In genomic region chr10:104396581-104396980, GRCh38 we compare ENCODE assay signal across 35 cellular contexts. TPM values are rescaled to one million over a fixed set of nuclear protein-coding genes. Genes with fewer than 3 reads are reported as not detected.
"Had no signal": no experiment of that assay in that cellular context is flagged by ENCODE, and none has a peak within 500 bp of the region (broad histone marks: within the 10 kb centered on the region; RNA-seq: fewer than 3 reads in every experiment).

No MANE protein-coding gene starts in this region.

- H3K9me3 Mint-ChIP-seq: activated B cell treated with CpG ODN at 0.5 μM for 24 hours; activated CD4-positive, alpha-beta memory T cell treated with anti-CD3 and anti-CD28 coated beads for 36 hours; activated CD4-positive, alpha-beta T cell treated with anti-CD3 and anti-CD28 coated beads, Interleukin-2, amount 10 ng/mL, durations not matched to agents 24 days and 14 days; activated CD8-positive, alpha-beta T cell treated with anti-CD3 and anti-CD28 coated beads for 36 hours; activated naive CD4-positive, alpha-beta T cell treated with anti-CD3 and anti-CD28 coated beads for 36 hours; activated naive CD4-positive, alpha-beta T cell treated with anti-CD3 and anti-CD28 coated beads, Interleukin-2, amount 50 U/mL, for 72 hours; activated naive CD8-positive, alpha-beta T cell treated with anti-CD3 and anti-CD28 coated beads for 36 hours; activated T-cell treated with anti-CD3 and anti-CD28 coated beads, Interleukin-2, amount 50 U/mL, for 4 hours; activated T-cell treated with anti-CD3 and anti-CD28 coated beads, Interleukin-2, amount 50 U/mL, for 72 hours; activated T-helper 1 cell treated with anti-CD3 and anti-CD28 coated beads, Interleukin-12 subunit alpha, Interleukin-12 subunit beta, Interleukin-2, Interleukin-4 antibody, amounts not matched to agents 30 ng/mL and 10 ng/mL and 1 ng/mL, durations not matched to agents 14 hours and 24 hours and 36 hours; T-helper 1 cell treated with Interleukin-12 subunit alpha and Interleukin-12 subunit beta and Interleukin-4 antibody, amounts not matched to agents 30 μg/mL and 1 μg/mL, for 36 hours; T-helper 2 cell treated with Interferon-gamma antibody and Interleukin-4, amounts not matched to agents 5 μg/mL and 100 μg/mL, for 36 hours had no signal

- H3K4me1 Mint-ChIP-seq: activated B cell treated with CpG ODN at 0.5 μM for 24 hours; activated T-helper 17 cell treated with anti-CD3 and anti-CD28 coated beads, Interleukin-2, amount 50 U/mL, for 72 hours had no signal

- H3K27ac ChIP-seq: adrenal gland, body of pancreas, brain microvascular endothelial cell, breast epithelium, VCaP had no signal

- H3K27ac Mint-ChIP-seq: activated B cell treated with CpG ODN at 0.5 μM for 24 hours; activated CD4-positive, alpha-beta memory T cell treated with anti-CD3 and anti-CD28 coated beads for 36 hours; activated CD4-positive, alpha-beta T cell treated with anti-CD3 and anti-CD28 coated beads, Interleukin-2, amount 10 ng/mL, durations not matched to agents 24 days and 14 days; activated CD8-positive, alpha-beta T cell treated with anti-CD3 and anti-CD28 coated beads for 36 hours; activated naive CD4-positive, alpha-beta T cell treated with anti-CD3 and anti-CD28 coated beads for 36 hours; activated naive CD4-positive, alpha-beta T cell treated with anti-CD3 and anti-CD28 coated beads, Interleukin-2, amount 50 U/mL, for 72 hours; activated naive CD8-positive, alpha-beta T cell treated with anti-CD3 and anti-CD28 coated beads for 36 hours; activated T-cell treated with anti-CD3 and anti-CD28 coated beads, Interleukin-2, amount 50 U/mL, for 72 hours; activated T-helper 1 cell treated with anti-CD3 and anti-CD28 coated beads, Interleukin-12 subunit alpha, Interleukin-12 subunit beta, Interleukin-2, Interleukin-4 antibody, amounts not matched to agents 30 ng/mL and 10 ng/mL and 1 ng/mL, durations not matched to agents 14 hours and 24 hours and 36 hours; activated T-helper 17 cell treated with anti-CD3 and anti-CD28 coated beads, Interleukin-2, amount 50 U/mL, for 72 hours; T-helper 1 cell treated with Interleukin-12 subunit alpha and Interleukin-12 subunit beta and Interleukin-4 antibody, amounts not matched to agents 30 μg/mL and 1 μg/mL, for 36 hours; T-helper 2 cell treated with Interferon-gamma antibody and Interleukin-4, amounts not matched to agents 5 μg/mL and 100 μg/mL, for 36 hours had no signal

- H3K4me3 ChIP-seq: adrenal gland, body of pancreas, breast epithelium had no signal

- H3K9me3 ChIP-seq: adrenal gland, body of pancreas, breast epithelium had no signal

- H3K4me1 ChIP-seq: adrenal gland, body of pancreas, breast epithelium had no signal

- H3K36me3 Mint-ChIP-seq: activated CD4-positive, alpha-beta memory T cell treated with anti-CD3 and anti-CD28 coated beads for 36 hours; activated naive CD4-positive, alpha-beta T cell treated with anti-CD3 and anti-CD28 coated beads, Interleukin-2, amount 50 U/mL, for 72 hours; activated naive CD8-positive, alpha-beta T cell treated with anti-CD3 and anti-CD28 coated beads for 36 hours had no signal

- DNase-seq: activated B cell treated with CpG ODN at 0.5 μM for 24 hours; activated CD4-positive, alpha-beta memory T cell treated with anti-CD3 and anti-CD28 coated beads for 36 hours; activated CD4-positive, alpha-beta T cell treated with anti-CD3 and anti-CD28 coated beads for 4 hours; activated CD4-positive, alpha-beta T cell treated with anti-CD3 and anti-CD28 coated beads, Interleukin-2, amount 10 ng/mL, durations not matched to agents 24 days and 14 days; activated CD4-positive, alpha-beta T cell treated with anti-CD3 and anti-CD28 coated beads, Interleukin-2, amount 50 U/mL, for 1 hour; activated CD4-positive, alpha-beta T cell treated with anti-CD3 and anti-CD28 coated beads, Interleukin-2, amount 50 U/mL, for 4 hours; activated CD4-positive, CD25-positive, alpha-beta regulatory T cell treated with anti-CD3 and anti-CD28 coated beads, Interleukin-2, amount 50 U/mL, for 72 hours; activated CD8-positive, alpha-beta memory T cell treated with anti-CD3 and anti-CD28 coated beads, Interleukin-2, amount 50 U/mL, for 4 hours; activated CD8-positive, alpha-beta T cell treated with anti-CD3 and anti-CD28 coated beads for 36 hours; activated effector memory CD4-positive, alpha-beta T cell treated with anti-CD3 and anti-CD28 coated beads, Interleukin-2, amount 50 U/mL, for 16 hours; activated gamma-delta T cell treated with Interleukin-2 at 50 U/mL for 16 hours; activated naive CD4-positive, alpha-beta T cell; activated naive CD4-positive, alpha-beta T cell treated with anti-CD3 and anti-CD28 coated beads for 36 hours; activated naive CD4-positive, alpha-beta T cell treated with anti-CD3 and anti-CD28 coated beads, Interleukin-2, amount 50 U/mL, for 16 hours; activated naive CD8-positive, alpha-beta T cell treated with anti-CD3 and anti-CD28 coated beads for 36 hours; activated T-cell treated with anti-CD3 and anti-CD28 coated beads for 4 hours; activated T-cell treated with anti-CD3 and anti-CD28 coated beads, Interleukin-2, amount 50 U/mL, for 1 hour; activated T-cell treated with anti-CD3 and anti-CD28 coated beads, Interleukin-2, amount 50 U/mL, for 4 hours; activated T-cell treated with anti-CD3 and anti-CD28 coated beads, Interleukin-2, amount 50 U/mL, for 72 hours; adrenal gland; amniotic stem cell; aorta; body of pancreas; brain microvascular endothelial cell; central memory CD4-positive, alpha-beta T cell; cerebellar nuclear complex; T-helper 1 cell; T-helper 9 cell had no signal

- H3K36me3 ChIP-seq: adrenal gland, brain microvascular endothelial cell, breast epithelium had no signal

- H3K4me3 Mint-ChIP-seq: activated B cell treated with CpG ODN at 0.5 μM for 24 hours; activated CD4-positive, alpha-beta memory T cell treated with anti-CD3 and anti-CD28 coated beads for 36 hours; activated CD4-positive, alpha-beta T cell treated with anti-CD3 and anti-CD28 coated beads, Interleukin-2, amount 10 ng/mL, durations not matched to agents 24 days and 14 days; activated CD8-positive, alpha-beta T cell treated with anti-CD3 and anti-CD28 coated beads for 36 hours; activated naive CD4-positive, alpha-beta T cell treated with anti-CD3 and anti-CD28 coated beads for 36 hours; activated naive CD8-positive, alpha-beta T cell treated with anti-CD3 and anti-CD28 coated beads for 36 hours; activated T-cell treated with anti-CD3 and anti-CD28 coated beads, Interleukin-2, amount 50 U/mL, for 4 hours; activated T-cell treated with anti-CD3 and anti-CD28 coated beads, Interleukin-2, amount 50 U/mL, for 72 hours; activated T-helper 1 cell treated with anti-CD3 and anti-CD28 coated beads, Interleukin-12 subunit alpha, Interleukin-12 subunit beta, Interleukin-2, Interleukin-4 antibody, amounts not matched to agents 30 ng/mL and 10 ng/mL and 1 ng/mL, durations not matched to agents 14 hours and 24 hours and 36 hours; activated T-helper 17 cell treated with anti-CD3 and anti-CD28 coated beads, Interleukin-2, amount 50 U/mL, for 72 hours; T-helper 1 cell treated with Interleukin-12 subunit alpha and Interleukin-12 subunit beta and Interleukin-4 antibody, amounts not matched to agents 30 μg/mL and 1 μg/mL, for 36 hours; T-helper 2 cell treated with Interferon-gamma antibody and Interleukin-4, amounts not matched to agents 5 μg/mL and 100 μg/mL, for 36 hours had no signal

- H3K27me3 ChIP-seq: adrenal gland, body of pancreas, brain microvascular endothelial cell, breast epithelium had no signal

- ATAC-seq: activated CD8-positive, alpha-beta T cell treated with anti-CD3 and anti-CD28 coated beads for 36 hours; activated naive CD4-positive, alpha-beta T cell treated with anti-CD3 and anti-CD28 coated beads, Interleukin-2, amount 50 U/mL, for 72 hours; activated T-cell treated with anti-CD3 and anti-CD28 coated beads, Interleukin-2, amount 50 U/mL, for 4 hours; activated T-cell treated with anti-CD3 and anti-CD28 coated beads, Interleukin-2, amount 50 U/mL, for 72 hours; activated T-helper 17 cell treated with anti-CD3 and anti-CD28 coated beads, Interleukin-2, amount 50 U/mL, for 72 hours; body of pancreas had no signal

RNA-seq across cellular contexts. Expression of gene CFAP58, which starts 42.9 kb away (rescaled TPM):
- total RNA-seq: activated B cell treated with CpG ODN at 0.5 μM for 24 hours; activated T-cell treated with anti-CD3 and anti-CD28 coated beads, Interleukin-2, amount 50 U/mL, for 4 hours had no signal
